ENCODE assay signal across 8 cellular contexts in the genomic region with DNA sequence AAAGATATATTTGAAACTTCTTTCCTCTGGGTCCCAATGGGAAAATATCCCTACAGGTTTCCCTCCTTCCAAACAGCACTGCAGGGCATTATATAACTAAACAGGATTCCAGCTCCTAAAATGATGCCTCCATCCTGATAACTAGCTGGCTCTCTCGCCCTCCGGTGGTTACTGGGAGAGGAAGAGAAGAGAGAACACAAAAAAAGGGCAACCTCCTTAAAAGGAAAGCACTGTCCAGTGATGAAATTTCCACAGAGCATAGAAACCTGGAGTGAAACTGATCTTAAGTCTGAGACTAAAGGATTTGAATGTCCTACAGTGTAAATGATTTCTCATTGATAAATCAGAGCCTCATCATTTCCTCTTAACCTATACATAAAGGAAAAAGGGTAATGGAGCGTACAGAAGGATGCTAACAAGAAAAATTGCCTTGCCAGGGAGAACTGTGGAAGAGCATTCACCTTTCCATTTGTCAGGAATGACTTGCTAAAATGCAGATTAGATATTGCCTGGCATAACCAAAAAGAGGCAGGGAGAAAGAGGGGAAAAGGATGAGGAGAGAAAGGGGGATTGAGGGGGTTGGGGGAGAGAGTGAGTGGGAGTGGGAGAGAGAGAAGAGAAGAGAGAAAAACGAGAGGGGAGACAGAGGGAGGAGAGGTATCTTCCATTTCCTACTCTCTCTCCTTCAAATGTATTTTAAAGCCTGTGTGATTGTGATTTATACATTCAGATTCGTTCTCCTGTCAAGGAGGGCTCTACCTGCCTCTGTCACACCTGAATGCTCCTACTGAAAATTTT.
DNase-seq lines count a peak whose midpoint lies in the region; ATAC-seq, FAIRE-seq and TF ChIP-seq lines count a peak whose summit lies in the region.

No MANE protein-coding gene starts in this region.

- POLR2A ChIA-PET in CD8-positive, alpha-beta T cell (lab: Charles Lee) = no interaction called here

- H3K9me3 ChIP-seq in GM23248 (ENCODE audit: low read depth) = no peaks in the 10 kb centered on the region
- H3K9me3 ChIP-seq in body of pancreas = no peaks in the 10 kb centered on the region
- no peaks in the 10 kb centered on the region for H3K9me3 ChIP-seq in keratinocyte (ENCODE audit: control insufficient read depth, low read depth, low read length)
- no peaks in the 10 kb centered on the region for H3K9me3 ChIP-seq in testis
- H3K9me3 ChIP-seq in CD8-positive, alpha-beta T cell (ENCODE audit: low read length) = no peaks in the 10 kb centered on the region

- peaks cover 5% of the 10 kb centered on the region for H3K9me1 ChIP-seq in keratinocyte (ENCODE audit: control insufficient read depth, extremely low read depth, insufficient read depth, low read length)

- TF ChIP-seq POLR2A in body of pancreas (IDR thresholded peaks at IDR 0.05) (no peak), testis (IDR thresholded peaks at IDR 0.05) (no peak)

- H3K36me3 ChIP-seq in GM23248 (ENCODE audit: low read depth) = no peaks in the 10 kb centered on the region
- no peaks in the 10 kb centered on the region for H3K36me3 ChIP-seq in body of pancreas (replicated peaks in 1 of 2; ENCODE audit: insufficient read depth in 1 of 2, low read depth in 2 of 2)
- H3K36me3 ChIP-seq in keratinocyte (ENCODE audit: control insufficient read depth in 2 of 2, extremely low read depth in 1 of 2, insufficient read depth in 2 of 2, low read length in 2 of 2) = no peaks in the 10 kb centered on the region
- no peaks in the 10 kb centered on the region for H3K36me3 ChIP-seq in testis (ENCODE audit: low read depth, missing control alignments)
- no peaks in the 10 kb centered on the region for H3K36me3 ChIP-seq in CD8-positive, alpha-beta T cell (ENCODE audit: insufficient read depth, low read length)

- peak; percentile 69 for FAIRE-seq in keratinocyte (lab: Jason Lieb, UNC)

- H4K20me1 ChIP-seq in GM23248 (ENCODE audit: insufficient read depth) (no peaks in the 10 kb centered on the region), keratinocyte (ENCODE audit: control insufficient read depth, extremely low read depth, insufficient read depth, low read length) (peaks cover 4% of the 10 kb centered on the region)

- DNase-seq in GM23248 (peak; percentile 91), NCI-H2171 (lab: John Stamatoyannopoulos, UW) (peak; percentile 56), body of pancreas (peak in 2 of 4 donors; percentile 17 to 18), keratinocyte (ENCODE audit: low read depth, low spot score) (no peak), testis (peak; percentile 59)
- DNase-seq in CD8-positive, alpha-beta T cell = no peak
- DNase-seq in activated CD4-positive, CD25-positive, alpha-beta regulatory T cell treated with anti-CD3 and anti-CD28 coated beads, Interleukin-2, amount 50 U/mL, for 72 hours = no peak

- H3K9me2 ChIP-seq in GM23248 (ENCODE audit: insufficient read depth) = no peaks in the 10 kb centered on the region

- H3K27me3 ChIP-seq in GM23248 (replicated peaks; ENCODE audit: insufficient read depth) = no peaks in the 10 kb centered on the region
- H3K27me3 ChIP-seq in body of pancreas = no peaks in the 10 kb centered on the region
- no peaks in the 10 kb centered on the region for H3K27me3 ChIP-seq in keratinocyte (ENCODE audit: control insufficient read depth, extremely low read depth, insufficient read depth, low read length)
- no peaks in the 10 kb centered on the region for H3K27me3 ChIP-seq in testis
- H3K27me3 ChIP-seq in CD8-positive, alpha-beta T cell (ENCODE audit: insufficient read depth, low read length) = no peaks in the 10 kb centered on the region

- H2AFZ ChIP-seq in GM23248 (no peak overlapping the region; the same call in 1 of the 2 replicates), keratinocyte (ENCODE audit: control insufficient read depth, low read length) (no peak overlapping the region)

- H3K9ac ChIP-seq in GM23248 (peak overlapping the region; percentile 82), keratinocyte (ENCODE audit: control insufficient read depth, extremely low read depth, insufficient read depth, low read length) (peak overlapping the region; percentile 84)

- peaks cover 88% of the 10 kb centered on the region for H3K79me2 ChIP-seq in GM23248 (ENCODE audit: insufficient read depth)
- H3K79me2 ChIP-seq in keratinocyte (ENCODE audit: control insufficient read depth, insufficient read depth, low read length) = peaks cover 55% of the 10 kb centered on the region

- H3K4me1 ChIP-seq in GM23248 (ENCODE audit: insufficient read depth) (peaks cover 40% of the 10 kb centered on the region), body of pancreas (peaks cover 38% of the 10 kb centered on the region), keratinocyte (ENCODE audit: control insufficient read depth, extremely low read depth, insufficient read depth, low read length) (peaks cover 35% of the 10 kb centered on the region), testis (peaks cover 21% of the 10 kb centered on the region)
- peaks cover 5% of the 10 kb centered on the region for H3K4me1 ChIP-seq in CD8-positive, alpha-beta T cell (ENCODE audit: insufficient read depth, low read length)

- H3K4me3 ChIP-seq in GM23248 (peak overlapping the region; percentile 97), body of pancreas (peak overlapping the region in 1 of 2 donors; percentile 0), keratinocyte (ENCODE audit: control insufficient read depth in 2 of 3, extremely low read depth in 1 of 3, insufficient read depth in 2 of 3, low read depth in 1 of 3, low read length in 3 of 3) (peak overlapping the region; percentile 56 to 95 (median 91)), testis (no peak overlapping the region)
- no peak overlapping the region for H3K4me3 ChIP-seq in CD8-positive, alpha-beta T cell (ENCODE audit: low read depth, low read length)

- H3K9me3 Mint-ChIP-seq in CD8-positive, alpha-beta T cell = no peaks in the 10 kb centered on the region

- TF ChIP-seq CTCF in body of pancreas (IDR thresholded peaks at IDR 0.05) (peak in 3 of 7 experiments; percentile 6 to 13 (median 9)), keratinocyte (optimal IDR thresholded peaks at IDR 0.05 in 1 of 3, IDR thresholded peaks at IDR 0.05 in 1 of 3, conservative IDR thresholded peaks at IDR 0.05 in 1 of 3; ENCODE audit: extremely low read depth in 1 of 3, insufficient read depth in 2 of 3, low read length in 3 of 3) (peak; percentile 28 to 53 (median 51)), testis (IDR thresholded peaks at IDR 0.05) (peak; percentile 8 to 27 (median 24))
- TF ChIP-seq CTCF in CD8-positive, alpha-beta T cell (IDR thresholded peaks at IDR 0.05) = no peak

- no peak overlapping the region for H3K27ac Mint-ChIP-seq in CD8-positive, alpha-beta T cell

- 4% methylated on average over 4 to 5 of the region's 5 CpGs for WGBS in GM23248 (ENCODE audit: low coverage in 1 of 2, low lambda C conversion rate in 2 of 2, missing lambda C conversion rate in 2 of 2), 2 experiments
- WGBS in body of pancreas, 2 donors = 16 to 23% methylated on average over 5 of the region's 5 CpGs
- 25 to 28% methylated on average over 5 of the region's 5 CpGs for WGBS in testis, 2 donors

- H3K4me3 Mint-ChIP-seq in CD8-positive, alpha-beta T cell = no peak overlapping the region

- H3K27ac ChIP-seq in GM23248 = peak overlapping the region; percentile 95
- H3K27ac ChIP-seq in body of pancreas = peak overlapping the region; percentile 4 to 72 (median 68)
- H3K27ac ChIP-seq in keratinocyte (ENCODE audit: control insufficient read depth, insufficient read depth, low read length) = peak overlapping the region; percentile 88
- peak overlapping the region; percentile 53 to 76 for H3K27ac ChIP-seq in testis
- H3K27ac ChIP-seq in CD8-positive, alpha-beta T cell (ENCODE audit: low read depth, low read length) = no peak overlapping the region

- dilution Hi-C loops in keratinocyte (cut with MboI; ENCODE audit: extremely low pct_ligation_motif_present, low sequenced_read_pairs) = loop anchor here (5.0 kb wide), 1 partner anchor 57 kb away; no protein-coding TSS in a partner anchor

- CTCF ChIA-PET in CD8-positive, alpha-beta T cell (lab: Charles Lee) = no interaction called here

- H3K36me3 Mint-ChIP-seq in CD8-positive, alpha-beta T cell = no peaks in the 10 kb centered on the region

- ATAC-seq in body of pancreas (no peak), GM18909 (IDR thresholded peaks at IDR 0.05; ENCODE audit: poor library complexity, unreplicated experiment) (no peak)
- ATAC-seq in CD8-positive, alpha-beta T cell = no peak

- intact Hi-C loops in body of pancreas (cut with DNase I) = no loop called here
- intact Hi-C loops in testis (cut with DNase I; ENCODE audit: low total_unique reads) = loop anchor here (10.0 kb wide), 1 partner anchor 204 kb away; no protein-coding TSS in a partner anchor
- intact Hi-C loops in CD8-positive, alpha-beta T cell (cut with DNase I, micrococcal nuclease) = loop anchor here in 1 of 2 experiments (10.0 kb wide), 1 partner anchor 214 kb away; no protein-coding TSS in a partner anchor

- H3K27me3 Mint-ChIP-seq in CD8-positive, alpha-beta T cell (ENCODE audit: low read depth) = peaks cover 15% of the 10 kb centered on the region

- in situ Hi-C loops in GM23248 (cut with MboI) = no loop called here

- H3F3A ChIP-seq in GM23248 (ENCODE audit: insufficient read depth) = peaks cover 70% of the 10 kb centered on the region

- H3K4me1 Mint-ChIP-seq in CD8-positive, alpha-beta T cell (ENCODE audit: low read depth) = peaks cover 6% of the 10 kb centered on the region

- H3K4me2 ChIP-seq in GM23248 (ENCODE audit: unreplicated experiment) = peak overlapping the region; percentile 100
- H3K4me2 ChIP-seq in keratinocyte (ENCODE audit: control insufficient read depth, extremely low read depth, insufficient read depth, low read depth, low read length) = peak overlapping the region; percentile 99

Comparison
In these comparisons a context has a peak if more than half of its experiments do, and no peak if none do; other contexts are left out.
1. DNase-seq: peak in GM23248 (single experiment), NCI-H2171 (single experiment) and testis (single experiment); none in keratinocyte (single experiment), CD8-positive, alpha-beta T cell (0 of 7) and activated CD4-positive, CD25-positive, alpha-beta regulatory T cell treated with anti-CD3 and anti-CD28 coated beads, Interleukin-2, amount 50 U/mL, for 72 hours (single experiment).
2. H3K4me3 ChIP-seq: peak in GM23248 (single experiment) and keratinocyte (3 of 3); none in testis (0 of 2) and CD8-positive, alpha-beta T cell (single experiment).